Comparison of ENCODE assay signal across 10 cellular contexts in genomic region chr19:45514376-45515051, GRCh38. TPM values are rescaled to one million over a fixed set of nuclear protein-coding genes. Genes with fewer than 3 reads are reported as not detected.
DNase-seq lines count a peak whose midpoint lies in the region; TF ChIP-seq lines count a peak whose summit lies in the region.
"Had no signal": no experiment of that assay in that cellular context is flagged by ENCODE, and none has a peak within 500 bp of the region (broad histone marks: within the 10 kb centered on the region; RNA-seq: fewer than 3 reads in every experiment).

No MANE protein-coding gene starts in this region.

- H3K4me2 ChIP-seq in DOHH2 (ENCODE audit: low read length) (peak overlapping the region; percentile 77), PC-9 (peak overlapping the region; percentile 49)

- H3F3A ChIP-seq in DOHH2 (ENCODE audit: control insufficient read depth, insufficient read depth) (peaks cover 21% of the 10 kb centered on the region), PC-9 (ENCODE audit: insufficient read depth, low read depth) (peaks cover 59% of the 10 kb centered on the region)

- peaks cover 21% of the 10 kb centered on the region for H3K36me3 ChIP-seq in DOHH2 (ENCODE audit: control insufficient read depth, low read length)
- H3K36me3 ChIP-seq in PC-9 (ENCODE audit: low read depth): peaks cover 4% of the 10 kb centered on the region; the same call in 1 of the 2 replicates
- peaks cover 8% of the 10 kb centered on the region for H3K36me3 ChIP-seq in rectal smooth muscle tissue (ENCODE audit: control insufficient read depth, insufficient read depth, low read length)

- H4K20me1 ChIP-seq in DOHH2 (ENCODE audit: control insufficient read depth, insufficient read depth, low read depth, low read length): peaks cover 26% of the 10 kb centered on the region
- H4K20me1 ChIP-seq in PC-9 (ENCODE audit: insufficient read depth): peaks cover 72% of the 10 kb centered on the region

- no TSS peak for BruUV-seq in PC-9 (replicated peaks; lab: Mats Ljungman, UMichigan)

- CTCF ChIA-PET in PC-9 (lab: Charles Lee): no interaction called here

- H3K4me3 ChIP-seq in DOHH2 (ENCODE audit: low read length): peak overlapping the region; percentile 52
- no peak overlapping the region for H3K4me3 ChIP-seq in PC-9
- H3K4me3 ChIP-seq in rectal smooth muscle tissue (ENCODE audit: low read length): peak overlapping the region; percentile 16

- H3K9ac ChIP-seq in rectal smooth muscle tissue (ENCODE audit: low read length): no peak overlapping the region

- DNase-seq in PC-9: peak; percentile 84 to 87
- no peak for DNase-seq in epithelial cell of prostate (ENCODE audit: low read depth, low spot score)
- no peak for DNase-seq in NCI-H1048 (lab: John Stamatoyannopoulos, UW)
- no peak for DNase-seq in kidney glomerular epithelial cell (lab: John Stamatoyannopoulos, UW)
- DNase-seq in NCI-H82 treated with DMSO at 0.1 percent for 48 hours (lab: John Stamatoyannopoulos, UW; ENCODE audit: unreplicated experiment): no peak
- no peak for DNase-seq in epidermal melanocyte (ENCODE audit: insufficient read length, low spot score)
- DNase-seq: activated CD4-positive, alpha-beta T cell treated with anti-CD3 and anti-CD28 coated beads, Interleukin-2, amount 50 U/mL, for 4 hours; NCI-H1694 treated with DMSO at 0.1 percent for 48 hours had no signal

- no peak overlapping the region for H2AFZ ChIP-seq in PC-9

- H3K79me2 ChIP-seq in DOHH2 (ENCODE audit: control insufficient read depth, low read length) (peaks cover 66% of the 10 kb centered on the region), PC-9 (ENCODE audit: low read depth) (peaks cover 66% of the 10 kb centered on the region)

- POLR2A ChIA-PET in PC-9 (lab: Charles Lee; ENCODE audit: unreplicated experiment): no interaction called here

- H3K4me1 ChIP-seq in DOHH2 (ENCODE audit: control insufficient read depth, low read length) (peaks cover 62% of the 10 kb centered on the region), PC-9 (replicated peaks; ENCODE audit: insufficient read depth) (peaks cover 43% of the 10 kb centered on the region), rectal smooth muscle tissue (ENCODE audit: control insufficient read depth, insufficient read depth, low read length) (peaks cover 13% of the 10 kb centered on the region)

- H3K9me3 ChIP-seq in DOHH2 (ENCODE audit: control insufficient read depth, insufficient read depth, low read length) (no peaks in the 10 kb centered on the region), PC-9 (ENCODE audit: insufficient read depth, low read depth) (no peaks in the 10 kb centered on the region)

- H3K27me3 ChIP-seq in DOHH2 (ENCODE audit: control insufficient read depth, low read length) (no peaks in the 10 kb centered on the region), PC-9 (ENCODE audit: insufficient read depth, low read depth) (no peaks in the 10 kb centered on the region), rectal smooth muscle tissue (ENCODE audit: control insufficient read depth, insufficient read depth, low read length) (no peaks in the 10 kb centered on the region)

- H3K27ac ChIP-seq in DOHH2 (ENCODE audit: low read depth, low read length) (peak overlapping the region; percentile 65), PC-9 (no peak overlapping the region), epithelial cell of prostate (peak overlapping the region; percentile 25), rectal smooth muscle tissue (ENCODE audit: low read depth, low read length) (peak overlapping the region; percentile 41)

- no peaks in the 10 kb centered on the region for H3K9me2 ChIP-seq in DOHH2 (replicated peaks; ENCODE audit: control insufficient read depth, low read length)
- no peaks in the 10 kb centered on the region for H3K9me2 ChIP-seq in PC-9 (ENCODE audit: insufficient read depth)

- intact Hi-C loops in PC-9 (cut with micrococcal nuclease; ENCODE audit: unreplicated experiment): no loop called here

- TF ChIP-seq CTCF in DOHH2 (IDR thresholded peaks at IDR 0.05; ENCODE audit: low read depth, low read length, poor library complexity, severe bottlenecking) (no peak), PC-9 (conservative IDR thresholded peaks at IDR 0.05) (no peak)

RNA-seq across cellular contexts. Expression of gene VASP, which starts 7.2 kb away (rescaled TPM):
- total RNA-seq in PC-9 (2021): 123 and 155 TPM in 2 replicates

RNA-seq across cellular contexts. Expression of gene PPM1N, which starts 16.3 kb away (rescaled TPM):
- total RNA-seq in PC-9 (2021): 5.0 and 9.5 TPM in 2 replicates

RNA-seq across cellular contexts. Expression of gene RTN2, which starts 17.7 kb away (rescaled TPM):
- 49.6 and 50.1 TPM in 2 replicates for total RNA-seq in PC-9 (2021)

RNA-seq across cellular contexts. Expression of gene FOSB, which starts 46.7 kb away (rescaled TPM):
- total RNA-seq in PC-9 (2021): 7.9 and 16.5 TPM in 2 replicates

Comparison
In these comparisons a context has a peak if more than half of its experiments do, and no peak if none do; other contexts are left out.
1. DNase-seq: peak in PC-9 (2 of 2); none in epithelial cell of prostate (single experiment), NCI-H1048 (single experiment), kidney glomerular epithelial cell (single experiment), NCI-H82 treated with DMSO at 0.1 percent for 48 hours (single experiment) and epidermal melanocyte (single experiment).